1 cellular context compared by ENCODE assay signal in the genomic region with DNA sequence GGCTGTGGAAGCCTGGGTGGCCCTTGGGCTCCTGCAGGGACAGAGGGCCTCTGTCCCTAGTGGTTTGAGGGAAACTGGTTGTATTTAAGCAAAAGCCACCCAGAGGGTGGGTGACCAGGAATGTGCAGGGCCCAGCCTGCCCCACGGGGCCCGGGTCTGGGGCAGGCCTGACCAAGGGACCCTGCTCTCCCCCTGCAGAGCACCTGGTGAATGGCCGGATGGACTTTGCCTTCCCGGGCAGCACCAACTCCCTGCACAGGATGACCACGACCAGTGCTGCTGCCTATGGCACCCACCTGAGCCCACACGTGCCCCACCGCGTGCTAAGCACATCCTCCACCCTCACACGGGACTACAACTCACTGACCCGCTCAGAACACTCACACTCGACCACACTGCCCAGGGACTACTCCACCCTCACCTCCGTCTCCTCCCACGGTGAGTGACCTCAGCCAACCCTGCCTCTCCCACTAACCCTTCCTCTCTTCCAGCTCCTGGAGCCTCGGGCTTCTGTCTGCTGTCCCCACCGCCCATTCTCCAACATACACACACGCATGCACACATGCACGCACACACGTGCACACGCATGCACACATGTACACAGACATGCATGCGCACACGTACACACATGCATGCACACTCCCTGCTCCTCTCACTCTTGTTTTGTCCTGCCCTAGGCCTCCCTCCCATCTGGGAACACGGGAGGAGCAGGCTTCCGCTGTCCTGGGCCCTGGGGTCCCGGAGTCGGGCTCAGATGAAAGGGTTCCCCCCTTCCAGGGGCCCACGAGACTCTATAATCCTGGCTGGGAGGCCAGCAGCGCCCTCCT.
A peak's percentile ranks its signal among the peaks of the same experiment; 100 is the strongest.
TF ChIP-seq lines count a peak whose summit lies in the region.

No MANE protein-coding gene starts in this region.

TF ChIP-seq in HepG2, 621 proteins besides CTCF, POLR2A, EP300 and RAD21 (continued from another document and continues in another):
- TF ChIP-seq, protein P1, sequence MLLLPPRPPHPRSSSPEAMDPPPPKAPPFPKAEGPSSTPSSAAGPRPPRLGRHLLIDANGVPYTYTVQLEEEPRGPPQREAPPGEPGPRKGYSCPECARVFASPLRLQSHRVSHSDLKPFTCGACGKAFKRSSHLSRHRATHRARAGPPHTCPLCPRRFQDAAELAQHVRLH (CRISPR knock-in tag; IDR thresholded peaks at IDR 0.05; ENCODE audit: borderline replicate concordance, low read depth): peak; percentile 89; the same call in 1 of the 2 replicates
- TF ChIP-seq TAF1 (CRISPR knock-in tag; IDR thresholded peaks at IDR 0.05) (peak; percentile 64), RAD51 (IDR thresholded peaks at IDR 0.05; ENCODE audit: borderline replicate concordance) (peak; percentile 32; the same call in 1 of the 2 replicates), PRDM4 (CRISPR knock-in tag; IDR thresholded peaks at IDR 0.05; ENCODE audit: borderline replicate concordance) (0 out of 2 replicates have a peak, but pooled peaks have one; percentile 7), NCOA2 (CRISPR knock-in tag; IDR thresholded peaks at IDR 0.05) (peak; percentile 56), NKX3-1 (CRISPR knock-in tag; IDR thresholded peaks at IDR 0.05) (0 out of 2 replicates have a peak, but pooled peaks have one; percentile 9), ZNF343 (CRISPR knock-in tag; IDR thresholded peaks at IDR 0.05) (peak; percentile 18; the same call in 1 of the 2 replicates), ZFP91 (CRISPR knock-in tag; IDR thresholded peaks at IDR 0.05; ENCODE audit: borderline replicate concordance) (peak; percentile 81), CREBL2 (CRISPR knock-in tag; IDR thresholded peaks at IDR 0.05; ENCODE audit: borderline replicate concordance) (peak; percentile 47; the same call in 1 of the 2 replicates), SKI (IDR thresholded peaks at IDR 0.05; ENCODE audit: partially characterized antibody) (peak; percentile 32), ZBTB38 (CRISPR knock-in tag; IDR thresholded peaks at IDR 0.05) (peak; percentile 92), ZNF30 (CRISPR knock-in tag; IDR thresholded peaks at IDR 0.05) (peak; percentile 62; the same call in 1 of the 2 replicates), SOX5 (CRISPR knock-in tag; IDR thresholded peaks at IDR 0.05; ENCODE audit: borderline replicate concordance) (peak; percentile 69), AKAP8 (CRISPR knock-in tag; IDR thresholded peaks at IDR 0.05) (peak; percentile 88; the same call in 1 of the 2 replicates), ZNF557 (CRISPR knock-in tag; IDR thresholded peaks at IDR 0.05) (0 out of 2 replicates have a peak, but pooled peaks have one; percentile 77), ZNF382 (CRISPR knock-in tag; IDR thresholded peaks at IDR 0.05; ENCODE audit: borderline replicate concordance) (no peak)
- TF ChIP-seq, protein P2, sequence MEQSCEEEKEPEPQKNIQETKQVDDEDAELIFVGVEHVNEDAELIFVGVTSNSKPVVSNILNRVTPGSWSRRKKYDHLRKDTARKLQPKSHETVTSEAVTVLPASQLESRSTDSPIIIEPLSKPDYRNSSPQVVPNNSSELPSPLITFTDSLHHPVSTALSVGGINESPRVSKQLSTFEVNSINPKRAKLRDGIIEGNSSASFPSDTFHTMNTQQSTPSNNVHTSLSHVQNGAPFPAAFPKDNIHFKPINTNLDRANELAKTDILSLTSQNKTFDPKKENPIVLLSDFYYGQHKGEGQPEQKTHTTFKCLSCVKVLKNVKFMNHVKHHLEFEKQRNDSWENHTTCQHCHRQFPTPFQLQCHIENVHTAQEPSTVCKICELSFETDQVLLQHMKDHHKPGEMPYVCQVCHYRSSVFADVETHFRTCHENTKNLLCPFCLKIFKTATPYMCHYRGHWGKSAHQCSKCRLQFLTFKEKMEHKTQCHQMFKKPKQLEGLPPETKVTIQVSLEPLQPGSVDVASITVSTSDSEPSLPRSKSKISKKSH (CRISPR knock-in tag; IDR thresholded peaks at IDR 0.05; ENCODE audit: borderline replicate concordance): peak; percentile 91; the same call in 1 of the 2 replicates
- TF ChIP-seq, protein P3, sequence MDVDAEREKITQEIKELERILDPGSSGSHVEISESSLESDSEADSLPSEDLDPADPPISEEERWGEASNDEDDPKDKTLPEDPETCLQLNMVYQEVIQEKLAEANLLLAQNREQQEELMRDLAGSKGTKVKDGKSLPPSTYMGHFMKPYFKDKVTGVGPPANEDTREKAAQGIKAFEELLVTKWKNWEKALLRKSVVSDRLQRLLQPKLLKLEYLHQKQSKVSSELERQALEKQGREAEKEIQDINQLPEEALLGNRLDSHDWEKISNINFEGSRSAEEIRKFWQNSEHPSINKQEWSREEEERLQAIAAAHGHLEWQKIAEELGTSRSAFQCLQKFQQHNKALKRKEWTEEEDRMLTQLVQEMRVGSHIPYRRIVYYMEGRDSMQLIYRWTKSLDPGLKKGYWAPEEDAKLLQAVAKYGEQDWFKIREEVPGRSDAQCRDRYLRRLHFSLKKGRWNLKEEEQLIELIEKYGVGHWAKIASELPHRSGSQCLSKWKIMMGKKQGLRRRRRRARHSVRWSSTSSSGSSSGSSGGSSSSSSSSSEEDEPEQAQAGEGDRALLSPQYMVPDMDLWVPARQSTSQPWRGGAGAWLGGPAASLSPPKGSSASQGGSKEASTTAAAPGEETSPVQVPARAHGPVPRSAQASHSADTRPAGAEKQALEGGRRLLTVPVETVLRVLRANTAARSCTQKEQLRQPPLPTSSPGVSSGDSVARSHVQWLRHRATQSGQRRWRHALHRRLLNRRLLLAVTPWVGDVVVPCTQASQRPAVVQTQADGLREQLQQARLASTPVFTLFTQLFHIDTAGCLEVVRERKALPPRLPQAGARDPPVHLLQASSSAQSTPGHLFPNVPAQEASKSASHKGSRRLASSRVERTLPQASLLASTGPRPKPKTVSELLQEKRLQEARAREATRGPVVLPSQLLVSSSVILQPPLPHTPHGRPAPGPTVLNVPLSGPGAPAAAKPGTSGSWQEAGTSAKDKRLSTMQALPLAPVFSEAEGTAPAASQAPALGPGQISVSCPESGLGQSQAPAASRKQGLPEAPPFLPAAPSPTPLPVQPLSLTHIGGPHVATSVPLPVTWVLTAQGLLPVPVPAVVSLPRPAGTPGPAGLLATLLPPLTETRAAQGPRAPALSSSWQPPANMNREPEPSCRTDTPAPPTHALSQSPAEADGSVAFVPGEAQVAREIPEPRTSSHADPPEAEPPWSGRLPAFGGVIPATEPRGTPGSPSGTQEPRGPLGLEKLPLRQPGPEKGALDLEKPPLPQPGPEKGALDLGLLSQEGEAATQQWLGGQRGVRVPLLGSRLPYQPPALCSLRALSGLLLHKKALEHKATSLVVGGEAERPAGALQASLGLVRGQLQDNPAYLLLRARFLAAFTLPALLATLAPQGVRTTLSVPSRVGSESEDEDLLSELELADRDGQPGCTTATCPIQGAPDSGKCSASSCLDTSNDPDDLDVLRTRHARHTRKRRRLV (CRISPR knock-in tag; IDR thresholded peaks at IDR 0.05): no peak
- TF ChIP-seq, protein P4, sequence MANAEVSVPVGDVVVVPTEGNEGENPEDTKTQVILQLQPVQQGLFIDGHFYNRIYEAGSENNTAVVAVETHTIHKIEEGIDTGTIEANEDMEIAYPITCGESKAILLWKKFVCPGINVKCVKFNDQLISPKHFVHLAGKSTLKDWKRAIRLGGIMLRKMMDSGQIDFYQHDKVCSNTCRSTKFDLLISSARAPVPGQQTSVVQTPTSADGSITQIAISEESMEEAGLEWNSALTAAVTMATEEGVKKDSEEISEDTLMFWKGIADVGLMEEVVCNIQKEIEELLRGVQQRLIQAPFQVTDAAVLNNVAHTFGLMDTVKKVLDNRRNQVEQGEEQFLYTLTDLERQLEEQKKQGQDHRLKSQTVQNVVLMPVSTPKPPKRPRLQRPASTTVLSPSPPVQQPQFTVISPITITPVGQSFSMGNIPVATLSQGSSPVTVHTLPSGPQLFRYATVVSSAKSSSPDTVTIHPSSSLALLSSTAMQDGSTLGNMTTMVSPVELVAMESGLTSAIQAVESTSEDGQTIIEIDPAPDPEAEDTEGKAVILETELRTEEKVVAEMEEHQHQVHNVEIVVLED (CRISPR knock-in tag; IDR thresholded peaks at IDR 0.05; ENCODE audit: borderline replicate concordance): peak; percentile 46; the same call in 1 of the 2 replicates
- TF ChIP-seq, protein P5, sequence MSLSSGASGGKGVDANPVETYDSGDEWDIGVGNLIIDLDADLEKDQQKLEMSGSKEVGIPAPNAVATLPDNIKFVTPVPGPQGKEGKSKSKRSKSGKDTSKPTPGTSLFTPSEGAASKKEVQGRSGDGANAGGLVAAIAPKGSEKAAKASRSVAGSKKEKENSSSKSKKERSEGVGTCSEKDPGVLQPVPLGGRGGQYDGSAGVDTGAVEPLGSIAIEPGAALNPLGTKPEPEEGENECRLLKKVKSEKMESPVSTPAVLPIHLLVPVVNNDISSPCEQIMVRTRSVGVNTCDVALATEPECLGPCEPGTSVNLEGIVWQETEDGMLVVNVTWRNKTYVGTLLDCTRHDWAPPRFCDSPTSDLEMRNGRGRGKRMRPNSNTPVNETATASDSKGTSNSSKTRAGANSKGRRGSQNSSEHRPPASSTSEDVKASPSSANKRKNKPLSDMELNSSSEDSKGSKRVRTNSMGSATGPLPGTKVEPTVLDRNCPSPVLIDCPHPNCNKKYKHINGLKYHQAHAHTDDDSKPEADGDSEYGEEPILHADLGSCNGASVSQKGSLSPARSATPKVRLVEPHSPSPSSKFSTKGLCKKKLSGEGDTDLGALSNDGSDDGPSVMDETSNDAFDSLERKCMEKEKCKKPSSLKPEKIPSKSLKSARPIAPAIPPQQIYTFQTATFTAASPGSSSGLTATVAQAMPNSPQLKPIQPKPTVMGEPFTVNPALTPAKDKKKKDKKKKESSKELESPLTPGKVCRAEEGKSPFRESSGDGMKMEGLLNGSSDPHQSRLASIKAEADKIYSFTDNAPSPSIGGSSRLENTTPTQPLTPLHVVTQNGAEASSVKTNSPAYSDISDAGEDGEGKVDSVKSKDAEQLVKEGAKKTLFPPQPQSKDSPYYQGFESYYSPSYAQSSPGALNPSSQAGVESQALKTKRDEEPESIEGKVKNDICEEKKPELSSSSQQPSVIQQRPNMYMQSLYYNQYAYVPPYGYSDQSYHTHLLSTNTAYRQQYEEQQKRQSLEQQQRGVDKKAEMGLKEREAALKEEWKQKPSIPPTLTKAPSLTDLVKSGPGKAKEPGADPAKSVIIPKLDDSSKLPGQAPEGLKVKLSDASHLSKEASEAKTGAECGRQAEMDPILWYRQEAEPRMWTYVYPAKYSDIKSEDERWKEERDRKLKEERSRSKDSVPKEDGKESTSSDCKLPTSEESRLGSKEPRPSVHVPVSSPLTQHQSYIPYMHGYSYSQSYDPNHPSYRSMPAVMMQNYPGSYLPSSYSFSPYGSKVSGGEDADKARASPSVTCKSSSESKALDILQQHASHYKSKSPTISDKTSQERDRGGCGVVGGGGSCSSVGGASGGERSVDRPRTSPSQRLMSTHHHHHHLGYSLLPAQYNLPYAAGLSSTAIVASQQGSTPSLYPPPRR (CRISPR knock-in tag; IDR thresholded peaks at IDR 0.05; ENCODE audit: borderline replicate concordance): peak; percentile 74
- TF ChIP-seq, protein P6, sequence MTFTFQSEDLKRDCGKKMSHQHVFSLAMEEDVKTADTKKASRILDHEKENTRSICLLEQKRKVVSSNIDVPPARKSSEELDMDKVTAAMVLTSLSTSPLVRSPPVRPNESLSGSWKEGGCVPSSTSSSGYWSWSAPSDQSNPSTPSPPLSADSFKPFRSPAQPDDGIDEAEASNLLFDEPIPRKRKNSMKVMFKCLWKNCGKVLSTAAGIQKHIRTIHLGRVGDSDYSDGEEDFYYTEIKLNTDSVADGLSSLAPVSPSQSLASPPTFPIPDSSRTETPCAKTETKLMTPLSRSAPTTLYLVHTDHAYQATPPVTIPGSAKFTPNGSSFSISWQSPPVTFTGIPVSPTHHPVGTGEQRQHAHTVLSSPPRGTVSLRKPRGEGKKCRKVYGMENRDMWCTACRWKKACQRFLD (CRISPR knock-in tag; IDR thresholded peaks at IDR 0.05; ENCODE audit: borderline replicate concordance): 0 out of 2 replicates have a peak, but pooled peaks have one; percentile 67
